26 cellular contexts compared by ENCODE assay signal in the genomic region with DNA sequence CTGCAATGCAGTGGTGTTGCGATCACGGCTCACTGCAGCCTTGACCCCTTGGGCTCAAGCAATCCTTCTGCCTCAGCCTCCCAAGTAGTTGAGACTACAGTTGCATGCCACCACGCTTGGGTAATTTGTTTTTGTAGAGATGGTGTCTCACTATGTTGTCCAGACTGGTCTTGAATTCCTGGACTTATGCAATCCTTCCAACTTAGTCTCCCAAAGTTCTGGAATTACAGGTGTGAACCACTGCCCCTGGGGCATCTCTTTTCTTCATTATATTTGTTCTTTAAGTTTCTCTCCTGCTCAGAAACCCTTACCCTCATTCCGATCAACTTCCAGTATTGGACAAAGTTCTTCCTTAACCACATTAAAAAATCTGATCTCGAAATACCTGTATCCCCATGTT.
"Had no signal": no experiment of that assay in that cellular context is flagged by ENCODE, and none has a peak within 500 bp of the region (broad histone marks: within the 10 kb centered on the region; RNA-seq: fewer than 3 reads in every experiment).

No MANE protein-coding gene starts in this region.

- H3K27me3 ChIP-seq: adrenal gland, body of pancreas, breast epithelium, Peyer's patch had no signal

- FAIRE-seq: astrocyte, K562 had no signal

- DNase-seq: activated CD4-positive, alpha-beta T cell treated with anti-CD3 and anti-CD28 coated beads for 36 hours; activated CD4-positive, alpha-beta T cell treated with anti-CD3 and anti-CD28 coated beads, Interleukin-2, amount 10 ng/mL, durations not matched to agents 7 days and 5 days; activated CD4-positive, alpha-beta T cell treated with anti-CD3 and anti-CD28 coated beads, Interleukin-2, amount 50 U/mL, for 48 hours; activated CD8-positive, alpha-beta T cell treated with anti-CD3 and anti-CD28 coated beads, Interleukin-2, amount 10 ng/mL, durations not matched to agents 7 days and 5 days; activated gamma-delta T cell treated with Interleukin-2 at 50 U/mL for 16 hours; activated naive CD4-positive, alpha-beta T cell treated with anti-CD3 and anti-CD28 coated beads for 36 hours; activated T-cell treated with anti-CD3 and anti-CD28 coated beads, Interleukin-2, amount 50 U/mL, for 24 hours; adrenal gland; body of pancreas; caudate nucleus; NCI-H1105; NCI-H1417 treated with DMSO at 0.1 percent for 48 hours; NCI-H187 treated with DMSO at 0.1 percent for 48 hours; NCI-H2081; NCI-H2171 treated with DMSO at 0.1 percent for 48 hours; NCI-H524 treated with DMSO at 0.1 percent for 48 hours; Peyer's patch; RPMI8226; SHP77 treated with DMSO at 0.1 percent for 48 hours; T-helper 1 cell had no signal

- ATAC-seq: activated CD4-positive, alpha-beta T cell treated with anti-CD3 and anti-CD28 coated beads for 36 hours; activated CD4-positive, CD25-positive, alpha-beta regulatory T cell treated with anti-CD3 and anti-CD28 coated beads, Interleukin-2, amount 50 U/mL, for 24 hours; activated CD8-positive, alpha-beta T cell treated with anti-CD3 and anti-CD28 coated beads, Interleukin-2, amount 10 ng/mL, durations not matched to agents 7 days and 5 days; activated naive CD4-positive, alpha-beta T cell treated with anti-CD3 and anti-CD28 coated beads, Interleukin-2, amount 50 U/mL, for 72 hours; body of pancreas; K562; WTC11 had no signal

- H3K4me3 ChIP-seq: adrenal gland, body of pancreas, breast epithelium, K562, Peyer's patch had no signal

- H3K9me3 ChIP-seq: adrenal gland, body of pancreas, breast epithelium, Peyer's patch had no signal

- H3K27ac ChIP-seq: adrenal gland, body of pancreas, breast epithelium, Peyer's patch had no signal

- H3K36me3 ChIP-seq: adrenal gland, breast epithelium, Peyer's patch had no signal

- H3K4me1 ChIP-seq: adrenal gland, body of pancreas, breast epithelium, Peyer's patch had no signal
